Comparison of ENCODE assay signal across 29 cellular contexts in the genomic region with DNA sequence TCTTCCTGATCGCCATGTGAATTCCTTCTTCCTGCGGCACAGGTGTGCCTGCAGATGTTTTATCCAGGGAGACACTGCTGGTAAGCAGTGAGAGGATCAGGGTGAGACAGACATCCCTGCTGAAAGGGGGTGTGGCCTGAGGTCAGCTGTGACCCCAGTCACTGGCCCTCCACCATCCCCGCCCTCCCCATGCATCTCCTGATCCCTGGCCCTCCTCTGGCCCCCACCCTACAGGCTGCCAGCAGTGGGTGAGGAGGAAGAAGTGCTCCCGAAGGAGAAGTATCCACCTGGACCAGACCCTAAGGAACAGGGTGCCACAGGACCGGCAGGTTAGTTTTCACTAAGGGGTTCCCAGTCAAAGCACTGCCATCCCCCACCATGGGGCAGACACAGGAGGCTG.
DNase-seq lines count a peak whose midpoint lies in the region; ATAC-seq, FAIRE-seq and TF ChIP-seq lines count a peak whose summit lies in the region.
"Had no signal": no experiment of that assay in that cellular context is flagged by ENCODE, and none has a peak within 500 bp of the region (broad histone marks: within the 10 kb centered on the region; RNA-seq: fewer than 3 reads in every experiment).

No MANE protein-coding gene starts in this region.

- no peak for FAIRE-seq in H1 (lab: Jason Lieb, UNC)
- FAIRE-seq: GM12878, H54, HTR-8/SVneo had no signal

- H2BK12ac ChIP-seq in H1 (ENCODE audit: low read depth, low read length), result no peak overlapping the region

- TF ChIP-seq CTCF in H1 (IDR thresholded peaks at IDR 0.05; ENCODE audit: control extremely low read depth in 1 of 3, insufficient read depth in 1 of 3, low read depth in 1 of 3, low read length in 3 of 3), result no peak

- no peak overlapping the region for H3K4me3 Mint-ChIP-seq in activated naive CD4-positive, alpha-beta T cell treated with anti-CD3 and anti-CD28 coated beads, Interleukin-2, amount 10 ng/mL, durations not matched to agents 7 days and 5 days
- H3K4me3 Mint-ChIP-seq: CD14-positive monocyte, HFFc6 had no signal

- no peaks in the 10 kb centered on the region for H3K36me3 ChIP-seq in H1 (ENCODE audit: control insufficient read depth in 2 of 4, insufficient read depth in 4 of 4, low read length in 3 of 4)
- H3K36me3 ChIP-seq: BE2C had no signal

- ATAC-seq in left cardiac atrium (no peak), sciatic nerve (no peak)
- ATAC-seq: GM12878, Panc1 had no signal

- H2BK120ac ChIP-seq in H1 (replicated peaks; ENCODE audit: low read depth, low read length), result no peak overlapping the region

- WGBS in H1 (ENCODE audit: extremely low coverage in 1 of 2, insufficient coverage in 1 of 2, insufficient read length in 1 of 2, insufficient replicate concordance in 2 of 2, low coverage in 1 of 2, low lambda C conversion rate in 2 of 2, missing lambda C conversion rate in 1 of 2), 2 experiments, result 88% methylated on average over 5 of the region's 5 CpGs; no CpG with 5 or more reads in 1 of the 2 experiments

- TF ChIP-seq EP300 in H1 (IDR thresholded peaks at IDR 0.05; ENCODE audit: borderline replicate concordance in 1 of 2, low read depth in 2 of 2, low read length in 2 of 2), result no peak

- H3K36me3 Mint-ChIP-seq in activated naive CD4-positive, alpha-beta T cell treated with anti-CD3 and anti-CD28 coated beads, Interleukin-2, amount 10 ng/mL, durations not matched to agents 7 days and 5 days, result no peaks in the 10 kb centered on the region
- H3K36me3 Mint-ChIP-seq: CD14-positive monocyte; CD8-positive, alpha-beta memory T cell had no signal

- peak; percentile 60 for DNase-seq in cardiac septum (ENCODE audit: low spot score)
- DNase-seq in left cardiac atrium, result no peak
- no peak for DNase-seq in H1 (ENCODE audit: low read depth in 1 of 2, low spot score in 2 of 2)
- peak; percentile 34 for DNase-seq in sciatic nerve (ENCODE audit: low spot score)
- DNase-seq in activated naive CD4-positive, alpha-beta T cell treated with anti-CD3 and anti-CD28 coated beads, Interleukin-2, amount 10 ng/mL, durations not matched to agents 7 days and 5 days, result no peak
- no peak for DNase-seq in NCI-H774 (lab: John Stamatoyannopoulos, UW)
- DNase-seq in Kasumi-1 (lab: John Stamatoyannopoulos, UW), result no peak
- DNase-seq: 8988T; ACHN; BE2C; CD8-positive, alpha-beta memory T cell; DMS 273 treated with DMSO at 0.1 percent for 48 hours; DMS79; EL; GDM1; HFFc6; KBM-7; MM.1S; NCI-H1417; NCI-H1694; NCI-H2029 treated with DMSO at 0.1 percent for 48 hours; NCI-H526 treated with DMSO at 0.1 percent for 48 hours; SK-N-SH had no signal

- H3K4me3 ChIP-seq in H1 (ENCODE audit: extremely low read depth in 1 of 4, insufficient read depth in 2 of 4, low read depth in 3 of 4, low read length in 4 of 4), result no peak overlapping the region
- H3K4me3 ChIP-seq: GM12878 had no signal

- H3K79me1 ChIP-seq in H1 (ENCODE audit: low read depth, low read length), result no peaks in the 10 kb centered on the region; the same call in 1 of the 2 replicates

- H3K4me1 Mint-ChIP-seq in activated naive CD4-positive, alpha-beta T cell treated with anti-CD3 and anti-CD28 coated beads, Interleukin-2, amount 10 ng/mL, durations not matched to agents 7 days and 5 days, result no peaks in the 10 kb centered on the region
- H3K4me1 Mint-ChIP-seq: CD14-positive monocyte; CD8-positive, alpha-beta memory T cell had no signal

- no peaks in the 10 kb centered on the region; a peak in 1 of 7 replicates for H3K27me3 ChIP-seq in H1 (replicated peaks in 1 of 4; ENCODE audit: control insufficient read depth in 3 of 4, extremely low read depth in 1 of 4, insufficient read depth in 3 of 4, low read length in 3 of 4)
- H3K27me3 ChIP-seq: BE2C had no signal

- intact Hi-C loops in cardiac septum (cut with DNase I), result no loop called here
- intact Hi-C loops in left cardiac atrium (cut with DNase I), result no loop called here
- intact Hi-C loops in sciatic nerve (cut with DNase I), result no loop called here

- no peak overlapping the region for H2AFZ ChIP-seq in H1 (ENCODE audit: low read length)

- no peak overlapping the region for H3K18ac ChIP-seq in H1 (ENCODE audit: extremely low read depth, low read length)

- H3K4me1 ChIP-seq in H1 (replicated peaks in 1 of 4; ENCODE audit: control insufficient read depth in 3 of 4, insufficient read depth in 4 of 4, low read length in 3 of 4), result no peaks in the 10 kb centered on the region; a peak in 2 of 7 replicates
- H3K4me1 ChIP-seq: BE2C had no signal

- no peak overlapping the region for H3K23ac ChIP-seq in H1 (ENCODE audit: insufficient read length)

- no peak overlapping the region for H3K14ac ChIP-seq in H1 (ENCODE audit: insufficient read length)

- H4K91ac ChIP-seq in H1 (replicated peaks; ENCODE audit: insufficient read length, low read length), result no peak overlapping the region

- H3K27me3 Mint-ChIP-seq in activated naive CD4-positive, alpha-beta T cell treated with anti-CD3 and anti-CD28 coated beads, Interleukin-2, amount 10 ng/mL, durations not matched to agents 7 days and 5 days, result peaks cover 45% of the 10 kb centered on the region

- POLR2A ChIA-PET in H1 (lab: Charles Lee; ENCODE audit: partially characterized antibody), result interaction anchor here (2.7 kb wide), 1 partner anchor 10 kb away, joined by 9 read pairs; no protein-coding TSS in a partner anchor

- H3K27ac ChIP-seq in H1 (ENCODE audit: low read depth, low read length), result no peak overlapping the region
- H3K27ac ChIP-seq: RWPE1 had no signal

- no peak overlapping the region for H3K4ac ChIP-seq in H1 (replicated peaks; ENCODE audit: insufficient read length, low read depth, low read length)

- CTCF ChIA-PET in H1 (lab: Charles Lee; ENCODE audit: partially characterized antibody), result interaction anchor here (0.6 to 3.1 kb wide), 6 partner anchors 9 to 101 kb away, joined by 3 to 13 read pairs (median 4); no protein-coding TSS in a partner anchor
- CTCF ChIA-PET in activated naive CD4-positive, alpha-beta T cell treated with anti-CD3 and anti-CD28 coated beads, Interleukin-2, amount 10 ng/mL, durations not matched to agents 7 days and 5 days (lab: Charles Lee), result interaction anchor here (1.5 kb wide), 1 partner anchor 166 kb away, joined by 3 read pairs; no protein-coding TSS in a partner anchor

- no peak overlapping the region for H3K4me2 ChIP-seq in H1 (ENCODE audit: insufficient read depth in 1 of 2, low read depth in 2 of 2, low read length in 2 of 2)
- H3K4me2 ChIP-seq: SK-N-SH had no signal

- no peak overlapping the region for H2BK20ac ChIP-seq in H1 (ENCODE audit: low read length)

- peak overlapping the region; percentile 31; the same call in 1 of the 2 replicates for H4K8ac ChIP-seq in H1 (ENCODE audit: extremely low read depth, insufficient read depth, low read length)

- H3K79me2 ChIP-seq in H1 (ENCODE audit: control insufficient read depth in 1 of 2, insufficient read depth in 2 of 2, low read length in 2 of 2), result no peaks in the 10 kb centered on the region

- H4K5ac ChIP-seq in H1 (ENCODE audit: insufficient read length, low read depth, low read length), result no peak overlapping the region

- no peaks in the 10 kb centered on the region for H3K23me2 ChIP-seq in H1 (ENCODE audit: low read depth, low read length)

- H3K9me3 ChIP-seq in H1 (ENCODE audit: insufficient read depth in 2 of 2, low read depth in 1 of 2, low read length in 1 of 2), result no peaks in the 10 kb centered on the region
- H3K9me3 ChIP-seq: BE2C, SK-N-SH had no signal

- H3K9ac ChIP-seq in H1 (replicated peaks in 1 of 4; ENCODE audit: extremely low read depth in 1 of 4, low read depth in 3 of 4, low read length in 3 of 4), result no peak overlapping the region
- H3K9ac ChIP-seq: SK-N-SH had no signal

- TF ChIP-seq RAD21 in H1 (IDR thresholded peaks at IDR 0.05 in 1 of 2, conservative IDR thresholded peaks at IDR 0.05 in 1 of 2; ENCODE audit: low read depth in 2 of 2, low read length in 2 of 2), result no peak

- H3K9me3 Mint-ChIP-seq in activated naive CD4-positive, alpha-beta T cell treated with anti-CD3 and anti-CD28 coated beads, Interleukin-2, amount 10 ng/mL, durations not matched to agents 7 days and 5 days, result no peaks in the 10 kb centered on the region
- H3K9me3 Mint-ChIP-seq: CD14-positive monocyte; CD8-positive, alpha-beta memory T cell; HFFc6 had no signal

- no peak overlapping the region for H3K56ac ChIP-seq in H1 (replicated peaks; ENCODE audit: insufficient read length, low read depth, low read length)

- no peak for TF ChIP-seq POLR2A in H1 (IDR thresholded peaks at IDR 0.05; ENCODE audit: control extremely low read depth in 1 of 2, low read depth in 2 of 2, low read length in 2 of 2)

- no peak overlapping the region for H2AK5ac ChIP-seq in H1 (ENCODE audit: low read depth, low read length)

- no peak overlapping the region for H3K27ac Mint-ChIP-seq in activated naive CD4-positive, alpha-beta T cell treated with anti-CD3 and anti-CD28 coated beads, Interleukin-2, amount 10 ng/mL, durations not matched to agents 7 days and 5 days
- H3K27ac Mint-ChIP-seq: CD14-positive monocyte; CD8-positive, alpha-beta memory T cell; HFFc6 had no signal

- H2BK5ac ChIP-seq in H1 (ENCODE audit: low read depth, low read length), result no peak overlapping the region

- no peak overlapping the region for H2BK15ac ChIP-seq in H1 (ENCODE audit: low read length)

- H4K20me1 ChIP-seq in H1 (replicated peaks in 1 of 2; ENCODE audit: control insufficient read depth in 1 of 2, insufficient read depth in 2 of 2, low read length in 2 of 2), result no peaks in the 10 kb centered on the region

TF ChIP-seq in H1, 55 proteins besides CTCF, POLR2A, EP300 and RAD21 (continues in another document):
- TF ChIP-seq CEBPB (IDR thresholded peaks at IDR 0.05; ENCODE audit: low read depth, low read length), result no peak
- TF ChIP-seq TEAD4 (IDR thresholded peaks at IDR 0.05; ENCODE audit: low read depth, low read length), result no peak
- TF ChIP-seq, protein P1, sequence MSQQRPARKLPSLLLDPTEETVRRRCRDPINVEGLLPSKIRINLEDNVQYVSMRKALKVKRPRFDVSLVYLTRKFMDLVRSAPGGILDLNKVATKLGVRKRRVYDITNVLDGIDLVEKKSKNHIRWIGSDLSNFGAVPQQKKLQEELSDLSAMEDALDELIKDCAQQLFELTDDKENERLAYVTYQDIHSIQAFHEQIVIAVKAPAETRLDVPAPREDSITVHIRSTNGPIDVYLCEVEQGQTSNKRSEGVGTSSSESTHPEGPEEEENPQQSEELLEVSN (IDR thresholded peaks at IDR 0.05), result no peak
- no peak for TF ChIP-seq CTBP2 (IDR thresholded peaks at IDR 0.05; ENCODE audit: borderline replicate concordance, insufficient read depth, insufficient read length, low read length)
- TF ChIP-seq BRCA1 (IDR thresholded peaks at IDR 0.05; ENCODE audit: low read depth, low read length), result no peak
- TF ChIP-seq TBP (IDR thresholded peaks at IDR 0.05; ENCODE audit: low read depth, low read length), result no peak
- TF ChIP-seq, protein P2, sequence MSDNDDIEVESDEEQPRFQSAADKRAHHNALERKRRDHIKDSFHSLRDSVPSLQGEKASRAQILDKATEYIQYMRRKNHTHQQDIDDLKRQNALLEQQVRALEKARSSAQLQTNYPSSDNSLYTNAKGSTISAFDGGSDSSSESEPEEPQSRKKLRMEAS (IDR thresholded peaks at IDR 0.05), result no peak
- TF ChIP-seq BACH1 (IDR thresholded peaks at IDR 0.05; ENCODE audit: low read length), result no peak
- TF ChIP-seq MAFK (IDR thresholded peaks at IDR 0.05; ENCODE audit: low read depth, low read length), result no peak
- no peak for TF ChIP-seq RXRA (IDR thresholded peaks at IDR 0.05; ENCODE audit: insufficient read depth, low read depth, low read length)

Comparison
In these comparisons a context has a peak if more than half of its experiments do, and no peak if none do; other contexts are left out.
1. DNase-seq: peak in cardiac septum (single experiment) and sciatic nerve (single experiment); none in left cardiac atrium (single experiment), H1 (0 of 2), activated naive CD4-positive, alpha-beta T cell treated with anti-CD3 and anti-CD28 coated beads, Interleukin-2, amount 10 ng/mL, durations not matched to agents 7 days and 5 days (single experiment), NCI-H774 (single experiment) and Kasumi-1 (0 of 2).